8 cellular contexts compared by ENCODE assay signal in genomic region chr4:150010525-150011126, GRCh38.
DNase-seq lines count a peak whose midpoint lies in the region; ATAC-seq, FAIRE-seq and TF ChIP-seq lines count a peak whose summit lies in the region.

No MANE protein-coding gene starts in this region.

- H3K27me3 ChIP-seq in bronchial epithelial cell (ENCODE audit: control insufficient read depth, insufficient read depth, low read length) = no peaks in the 10 kb centered on the region
- H3K27me3 ChIP-seq in HepG2 (ENCODE audit: control insufficient read depth in 1 of 2, insufficient read depth in 2 of 2, low read length in 2 of 2) = no peaks in the 10 kb centered on the region; a peak in 1 of 5 replicates

- H3K9ac ChIP-seq in HepG2 (ENCODE audit: insufficient read depth, low read depth, low read length) = no peak overlapping the region

- peak; percentile 42; the same call in 1 of the 2 replicates for TF ChIP-seq RAD21 in HepG2 (CRISPR knock-in tag; IDR thresholded peaks at IDR 0.05)

- in situ Hi-C loops in HepG2 (cut with HindIII; ENCODE audit: extremely low pct_ligation_motif_present, low pct_unique_long_range_greater_than_20kb) = no loop called here

- no peak overlapping the region for H3K27ac ChIP-seq in HepG2 (ENCODE audit: extremely low read length, insufficient read depth, low read length)

- no peaks in the 10 kb centered on the region for H3K9me3 ChIP-seq in HepG2 (ENCODE audit: low read length)

- H3K4me2 ChIP-seq in HepG2 (ENCODE audit: low read depth, low read length) = no peak overlapping the region

- H3K9me3 Mint-ChIP-seq in activated naive CD4-positive, alpha-beta T cell treated with anti-CD3 and anti-CD28 coated beads, Interleukin-2, amount 10 ng/mL, durations not matched to agents 7 days and 5 days = no peaks in the 10 kb centered on the region
- H3K9me3 Mint-ChIP-seq in activated naive CD4-positive, alpha-beta T cell treated with anti-CD3 and anti-CD28 coated beads, Interleukin-2, amount 50 U/mL, for 72 hours = peaks cover 0 to 1% of the 10 kb centered on the region in 2 donors

- no peaks in the 10 kb centered on the region for H3K79me2 ChIP-seq in HepG2 (ENCODE audit: insufficient read depth, low read length)

- no peak for FAIRE-seq in bronchial epithelial cell (lab: Jason Lieb, UNC)
- FAIRE-seq in HepG2 (lab: Jason Lieb, UNC) = peak; percentile 66

- H3K4me3 ChIP-seq in bronchial epithelial cell (ENCODE audit: low read depth, low read length) = no peak overlapping the region
- H3K4me3 ChIP-seq in HepG2 (replicated peaks in 1 of 3; ENCODE audit: insufficient read depth in 1 of 3, low read depth in 2 of 3, low read length in 3 of 3) = no peak overlapping the region

- H3K36me3 ChIP-seq in bronchial epithelial cell (ENCODE audit: control insufficient read depth, insufficient read depth, low read length) (no peaks in the 10 kb centered on the region), HepG2 (replicated peaks in 1 of 2; ENCODE audit: control insufficient read depth in 1 of 2, insufficient read depth in 2 of 2, low read length in 2 of 2) (no peaks in the 10 kb centered on the region)

- POLR2A ChIA-PET in HepG2 (lab: Yijun Ruan, JAX) = no interaction called here

- intact Hi-C loops in HepG2 (cut with micrococcal nuclease; ENCODE audit: unreplicated experiment) = loop anchor here (1.0 kb wide), 1 partner anchor 199 kb away; no protein-coding TSS in a partner anchor

- BruUV-seq in HepG2 (replicated peaks; lab: Mats Ljungman, UMichigan) = no TSS peak

- H3K4me3 Mint-ChIP-seq in activated naive CD4-positive, alpha-beta T cell treated with anti-CD3 and anti-CD28 coated beads, Interleukin-2, amount 10 ng/mL, durations not matched to agents 7 days and 5 days = no peak overlapping the region

- no peaks in the 10 kb centered on the region for H4K20me1 ChIP-seq in HepG2 (ENCODE audit: insufficient read depth, low read length)

- H2AFZ ChIP-seq in HepG2 (ENCODE audit: low read length) = no peak overlapping the region

- H3K27ac Mint-ChIP-seq in activated naive CD4-positive, alpha-beta T cell treated with anti-CD3 and anti-CD28 coated beads, Interleukin-2, amount 10 ng/mL, durations not matched to agents 7 days and 5 days = no peak overlapping the region
- H3K27ac Mint-ChIP-seq in activated naive CD4-positive, alpha-beta T cell treated with anti-CD3 and anti-CD28 coated beads, Interleukin-2, amount 50 U/mL, for 72 hours = no peak overlapping the region

- TF ChIP-seq POLR2A in HepG2 (IDR thresholded peaks at IDR 0.05; ENCODE audit: insufficient read depth in 1 of 2, low read depth in 2 of 2, low read length in 2 of 2) = no peak

- 0% methylated on average over 5 of the region's 6 CpGs for WGBS in HepG2 (ENCODE audit: low lambda C conversion rate)

- H3K4me1 ChIP-seq in HepG2 (ENCODE audit: insufficient read depth, low read length) = no peaks in the 10 kb centered on the region

- TF ChIP-seq CTCF in bronchial epithelial cell (IDR thresholded peaks at IDR 0.05; ENCODE audit: insufficient read depth, low read length, severe bottlenecking) (peak; percentile 64), HepG2 (CRISPR knock-in tag; IDR thresholded peaks at IDR 0.05) (peak; percentile 62)

- H3K27me3 Mint-ChIP-seq in activated naive CD4-positive, alpha-beta T cell treated with anti-CD3 and anti-CD28 coated beads, Interleukin-2, amount 10 ng/mL, durations not matched to agents 7 days and 5 days = peaks cover 14% of the 10 kb centered on the region

- DNase-seq in activated naive CD4-positive, alpha-beta T cell treated with anti-CD3 and anti-CD28 coated beads, Interleukin-2, amount 10 ng/mL, durations not matched to agents 7 days and 5 days = peak; percentile 23
- no peak for DNase-seq in activated naive CD4-positive, alpha-beta T cell treated with anti-CD3 and anti-CD28 coated beads, Interleukin-2, amount 50 U/mL, for 72 hours (ENCODE audit: low spot score in 2 of 2)
- peak; percentile 68 to 72 for DNase-seq in NCI-H446 (lab: John Stamatoyannopoulos, UW)
- DNase-seq in bronchial epithelial cell (ENCODE audit: low read depth) = peak; percentile 61
- peak; percentile 41 for DNase-seq in HepG2 (ENCODE audit: low spot score)
- no peak for DNase-seq in activated CD4-positive, CD25-positive, alpha-beta regulatory T cell (lab: John Stamatoyannopoulos, UW)

- no peaks in the 10 kb centered on the region for H3K36me3 Mint-ChIP-seq in activated naive CD4-positive, alpha-beta T cell treated with anti-CD3 and anti-CD28 coated beads, Interleukin-2, amount 10 ng/mL, durations not matched to agents 7 days and 5 days
- H3K36me3 Mint-ChIP-seq in activated naive CD4-positive, alpha-beta T cell treated with anti-CD3 and anti-CD28 coated beads, Interleukin-2, amount 50 U/mL, for 72 hours = no peaks in the 10 kb centered on the region

- CTCF ChIA-PET in activated naive CD4-positive, alpha-beta T cell treated with anti-CD3 and anti-CD28 coated beads, Interleukin-2, amount 10 ng/mL, durations not matched to agents 7 days and 5 days (lab: Charles Lee) = interaction anchor here (1.4 to 2.5 kb wide), 4 partner anchors 26 to 856 kb away, joined by 3 to 9 read pairs (median 5); no protein-coding TSS in a partner anchor
- CTCF ChIA-PET in HepG2 (lab: Yijun Ruan, JAX; ENCODE audit: low intra/inter-chr PET ratio, low total read pairs) = interaction anchor here (1.1 to 2.1 kb wide), 2 partner anchors 199 to 232 kb away, joined by 3 to 19 read pairs; no protein-coding TSS in a partner anchor

- ATAC-seq in activated naive CD4-positive, alpha-beta T cell treated with anti-CD3 and anti-CD28 coated beads, Interleukin-2, amount 50 U/mL, for 72 hours = no peak
- ATAC-seq in HG03159 (IDR thresholded peaks at IDR 0.05; ENCODE audit: unreplicated experiment) (peak; percentile 75), HepG2 (peak; percentile 90), HG02840 (IDR thresholded peaks at IDR 0.05; ENCODE audit: low FRiP score, unreplicated experiment) (no peak)

- no peaks in the 10 kb centered on the region for H3K4me1 Mint-ChIP-seq in activated naive CD4-positive, alpha-beta T cell treated with anti-CD3 and anti-CD28 coated beads, Interleukin-2, amount 10 ng/mL, durations not matched to agents 7 days and 5 days

- TF ChIP-seq EP300 in HepG2 (IDR thresholded peaks at IDR 0.05; ENCODE audit: low read depth in 2 of 2, low read length in 2 of 2) (no peak), HepG2 (CRISPR knock-in tag; IDR thresholded peaks at IDR 0.05; ENCODE audit: borderline replicate concordance) (no peak)

TF ChIP-seq in HepG2, 621 proteins besides CTCF, POLR2A, EP300 and RAD21 (continues in another document):
- TF ChIP-seq ZBTB49 (CRISPR knock-in tag; IDR thresholded peaks at IDR 0.05; ENCODE audit: borderline replicate concordance) (no peak), ZNF547 (CRISPR knock-in tag; IDR thresholded peaks at IDR 0.05) (no peak), ZNF33B (CRISPR knock-in tag; IDR thresholded peaks at IDR 0.05) (no peak), PRMT3 (CRISPR knock-in tag; IDR thresholded peaks at IDR 0.05; ENCODE audit: borderline replicate concordance, low read depth) (no peak), FOXK2 (IDR thresholded peaks at IDR 0.05) (no peak), ZNF850 (CRISPR knock-in tag; conservative IDR thresholded peaks at IDR 0.05) (no peak), ZNF816 (CRISPR knock-in tag; IDR thresholded peaks at IDR 0.05; ENCODE audit: borderline replicate concordance) (no peak), PATZ1 (CRISPR knock-in tag; IDR thresholded peaks at IDR 0.05) (no peak), ZBTB21 (CRISPR knock-in tag; IDR thresholded peaks at IDR 0.05) (no peak), ZNF431 (CRISPR knock-in tag; IDR thresholded peaks at IDR 0.05; ENCODE audit: borderline replicate concordance, low read depth) (no peak), KLF13 (CRISPR knock-in tag; IDR thresholded peaks at IDR 0.05) (no peak), ARNTL (CRISPR knock-in tag; IDR thresholded peaks at IDR 0.05) (no peak), TMF1 (CRISPR knock-in tag; IDR thresholded peaks at IDR 0.05; ENCODE audit: low read depth) (no peak), ZNF546 (CRISPR knock-in tag; conservative IDR thresholded peaks at IDR 0.05) (no peak), TP53 (CRISPR knock-in tag; conservative IDR thresholded peaks at IDR 0.05) (no peak), KAT7 (CRISPR knock-in tag; IDR thresholded peaks at IDR 0.05; ENCODE audit: borderline replicate concordance) (no peak), TEAD3 (CRISPR knock-in tag; optimal IDR thresholded peaks at IDR 0.05; ENCODE audit: borderline replicate concordance) (peak; percentile 37), SOX5 (CRISPR knock-in tag; IDR thresholded peaks at IDR 0.05; ENCODE audit: borderline replicate concordance) (no peak)

Comparison
In these comparisons a context has a peak if more than half of its experiments do, and no peak if none do; other contexts are left out.
1. DNase-seq: peak in activated naive CD4-positive, alpha-beta T cell treated with anti-CD3 and anti-CD28 coated beads, Interleukin-2, amount 10 ng/mL, durations not matched to agents 7 days and 5 days (single experiment), NCI-H446 (2 of 2), bronchial epithelial cell (single experiment) and HepG2 (single experiment); none in activated naive CD4-positive, alpha-beta T cell treated with anti-CD3 and anti-CD28 coated beads, Interleukin-2, amount 50 U/mL, for 72 hours (0 of 2) and activated CD4-positive, CD25-positive, alpha-beta regulatory T cell (0 of 4).
2. ATAC-seq: peak in HG03159 (single experiment) and HepG2 (single experiment); none in activated naive CD4-positive, alpha-beta T cell treated with anti-CD3 and anti-CD28 coated beads, Interleukin-2, amount 50 U/mL, for 72 hours (0 of 2) and HG02840 (single experiment).